Comparison of ENCODE assay signal across 2 cellular contexts in the genomic region with DNA sequence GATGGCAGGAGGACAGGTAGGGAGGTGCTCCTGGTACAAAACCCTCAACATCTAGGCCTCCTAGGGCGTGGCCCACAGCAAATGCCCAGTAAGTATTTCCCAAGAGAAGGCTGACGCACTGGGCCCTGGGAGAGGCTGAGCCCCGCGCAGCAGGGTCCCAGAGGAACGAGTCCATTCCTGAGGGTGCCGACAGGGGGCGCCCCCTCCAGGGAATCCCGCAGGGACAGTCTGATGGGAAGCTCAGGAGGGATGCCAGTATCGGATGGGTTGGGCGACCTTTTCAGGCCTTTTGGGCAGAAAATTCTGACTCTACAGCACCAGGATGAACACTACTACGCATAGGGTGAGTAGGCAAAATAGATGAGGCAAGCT.
TF ChIP-seq lines count a peak whose summit lies in the region.

No MANE protein-coding gene starts in this region.

TF ChIP-seq in HCT116, 20 proteins besides CTCF, POLR2A, EP300 and RAD21:
- TF ChIP-seq, protein P1, sequence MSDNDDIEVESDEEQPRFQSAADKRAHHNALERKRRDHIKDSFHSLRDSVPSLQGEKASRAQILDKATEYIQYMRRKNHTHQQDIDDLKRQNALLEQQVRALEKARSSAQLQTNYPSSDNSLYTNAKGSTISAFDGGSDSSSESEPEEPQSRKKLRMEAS (IDR thresholded peaks at IDR 0.05), result no peak
- no peak for TF ChIP-seq SP1 (IDR thresholded peaks at IDR 0.05; ENCODE audit: low read depth)
- TF ChIP-seq EGR1 (IDR thresholded peaks at IDR 0.05; ENCODE audit: low read depth), result no peak
- no peak for TF ChIP-seq ZFX (IDR thresholded peaks at IDR 0.05)
- TF ChIP-seq SRF (IDR thresholded peaks at IDR 0.05; ENCODE audit: low read depth), result no peak
- TF ChIP-seq, protein P2, sequence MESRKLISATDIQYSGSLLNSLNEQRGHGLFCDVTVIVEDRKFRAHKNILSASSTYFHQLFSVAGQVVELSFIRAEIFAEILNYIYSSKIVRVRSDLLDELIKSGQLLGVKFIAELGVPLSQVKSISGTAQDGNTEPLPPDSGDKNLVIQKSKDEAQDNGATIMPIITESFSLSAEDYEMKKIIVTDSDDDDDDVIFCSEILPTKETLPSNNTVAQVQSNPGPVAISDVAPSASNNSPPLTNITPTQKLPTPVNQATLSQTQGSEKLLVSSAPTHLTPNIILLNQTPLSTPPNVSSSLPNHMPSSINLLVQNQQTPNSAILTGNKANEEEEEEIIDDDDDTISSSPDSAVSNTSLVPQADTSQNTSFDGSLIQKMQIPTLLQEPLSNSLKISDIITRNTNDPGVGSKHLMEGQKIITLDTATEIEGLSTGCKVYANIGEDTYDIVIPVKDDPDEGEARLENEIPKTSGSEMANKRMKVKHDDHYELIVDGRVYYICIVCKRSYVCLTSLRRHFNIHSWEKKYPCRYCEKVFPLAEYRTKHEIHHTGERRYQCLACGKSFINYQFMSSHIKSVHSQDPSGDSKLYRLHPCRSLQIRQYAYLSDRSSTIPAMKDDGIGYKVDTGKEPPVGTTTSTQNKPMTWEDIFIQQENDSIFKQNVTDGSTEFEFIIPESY (IDR thresholded peaks at IDR 0.05; ENCODE audit: extremely low read depth, insufficient replicate concordance, low read length), result no peak
- TF ChIP-seq CEBPB (IDR thresholded peaks at IDR 0.05; ENCODE audit: low read depth), result no peak
- no peak for TF ChIP-seq CBX3 (IDR thresholded peaks at IDR 0.05; ENCODE audit: low read depth)
- no peak for TF ChIP-seq ELF1 (IDR thresholded peaks at IDR 0.05; ENCODE audit: borderline replicate concordance, low read depth)
- TF ChIP-seq YY1 (IDR thresholded peaks at IDR 0.05; ENCODE audit: extremely low read depth, insufficient replicate concordance, low read depth, low read length), result no peak
- no peak for TF ChIP-seq POLR2AphosphoS5 (IDR thresholded peaks at IDR 0.05; ENCODE audit: low read depth, low read length)
- TF ChIP-seq, protein P3, sequence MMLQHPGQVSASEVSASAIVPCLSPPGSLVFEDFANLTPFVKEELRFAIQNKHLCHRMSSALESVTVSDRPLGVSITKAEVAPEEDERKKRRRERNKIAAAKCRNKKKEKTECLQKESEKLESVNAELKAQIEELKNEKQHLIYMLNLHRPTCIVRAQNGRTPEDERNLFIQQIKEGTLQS (IDR thresholded peaks at IDR 0.05), result no peak

TF ChIP-seq in GM12878, 131 proteins besides CTCF, POLR2A, EP300 and RAD21:
- TF ChIP-seq, protein P4, sequence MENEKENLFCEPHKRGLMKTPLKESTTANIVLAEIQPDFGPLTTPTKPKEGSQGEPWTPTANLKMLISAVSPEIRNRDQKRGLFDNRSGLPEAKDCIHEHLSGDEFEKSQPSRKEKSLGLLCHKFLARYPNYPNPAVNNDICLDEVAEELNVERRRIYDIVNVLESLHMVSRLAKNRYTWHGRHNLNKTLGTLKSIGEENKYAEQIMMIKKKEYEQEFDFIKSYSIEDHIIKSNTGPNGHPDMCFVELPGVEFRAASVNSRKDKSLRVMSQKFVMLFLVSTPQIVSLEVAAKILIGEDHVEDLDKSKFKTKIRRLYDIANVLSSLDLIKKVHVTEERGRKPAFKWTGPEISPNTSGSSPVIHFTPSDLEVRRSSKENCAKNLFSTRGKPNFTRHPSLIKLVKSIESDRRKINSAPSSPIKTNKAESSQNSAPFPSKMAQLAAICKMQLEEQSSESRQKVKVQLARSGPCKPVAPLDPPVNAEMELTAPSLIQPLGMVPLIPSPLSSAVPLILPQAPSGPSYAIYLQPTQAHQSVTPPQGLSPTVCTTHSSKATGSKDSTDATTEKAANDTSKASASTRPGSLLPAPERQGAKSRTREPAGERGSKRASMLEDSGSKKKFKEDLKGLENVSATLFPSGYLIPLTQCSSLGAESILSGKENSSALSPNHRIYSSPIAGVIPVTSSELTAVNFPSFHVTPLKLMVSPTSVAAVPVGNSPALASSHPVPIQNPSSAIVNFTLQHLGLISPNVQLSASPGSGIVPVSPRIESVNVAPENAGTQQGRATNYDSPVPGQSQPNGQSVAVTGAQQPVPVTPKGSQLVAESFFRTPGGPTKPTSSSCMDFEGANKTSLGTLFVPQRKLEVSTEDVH (IDR thresholded peaks at IDR 0.05; ENCODE audit: low read depth, partially characterized antibody), result no peak
- TF ChIP-seq RB1 (IDR thresholded peaks at IDR 0.05; ENCODE audit: borderline replicate concordance), result no peak
